Comparison of ENCODE assay signal across 8 cellular contexts in genomic region chr14:20468773-20469241, GRCh38. TPM values are rescaled to one million over a fixed set of nuclear protein-coding genes. Genes with fewer than 3 reads are reported as not detected.
A peak's percentile ranks its signal among the peaks of the same experiment; 100 is the strongest.
DNase-seq lines count a peak whose midpoint lies in the region; ATAC-seq and TF ChIP-seq lines count a peak whose summit lies in the region.

No MANE protein-coding gene starts in this region.

- TF ChIP-seq CTCF in GM06990 (IDR thresholded peaks at IDR 0.05; ENCODE audit: insufficient read depth, low read length, poor library complexity, severe bottlenecking) (no peak), Loucy (conservative IDR thresholded peaks at IDR 0.05; ENCODE audit: low read length) (no peak), natural killer cell (IDR thresholded peaks at IDR 0.05) (no peak), GM10266 (IDR thresholded peaks at IDR 0.05; ENCODE audit: control insufficient read depth, insufficient read depth, low read depth, missing control alignments) (no peak)

- H4K20me1 ChIP-seq in Loucy (ENCODE audit: insufficient read depth, low read length, poor library complexity, severe bottlenecking): peaks cover 30% of the 10 kb centered on the region

- H3K27me3 Mint-ChIP-seq in natural killer cell (ENCODE audit: low read depth in 2 of 2): no peaks in the 10 kb centered on the region

- no peaks in the 10 kb centered on the region for H3K9me3 ChIP-seq in Loucy (ENCODE audit: insufficient read depth, low read depth, low read length)

- H3K27me3 ChIP-seq in GM06990 (replicated peaks; ENCODE audit: control insufficient read depth, insufficient read depth, low read length) (no peaks in the 10 kb centered on the region), Loucy (ENCODE audit: insufficient read depth, low read length, poor library complexity, severe bottlenecking) (no peaks in the 10 kb centered on the region)

- H3K4me3 ChIP-seq in GM06990 (replicated peaks; ENCODE audit: low read depth, low read length) (peak overlapping the region; percentile 85; the same call in 1 of the 2 replicates), Loucy (ENCODE audit: low read length, poor library complexity, severe bottlenecking) (peak overlapping the region; percentile 85)

- peaks cover 10% of the 10 kb centered on the region for H3K36me3 ChIP-seq in GM06990 (ENCODE audit: control insufficient read depth, insufficient read depth, low read length)
- H3K36me3 ChIP-seq in Loucy (ENCODE audit: insufficient read depth, low read length): peaks cover 10% of the 10 kb centered on the region; the same call in 1 of the 2 replicates

- ATAC-seq in natural killer cell (no peak), HG02610 (IDR thresholded peaks at IDR 0.05; ENCODE audit: unreplicated experiment) (no peak)

- H3K79me2 ChIP-seq in Loucy (ENCODE audit: insufficient read depth, low read length): peaks cover 46% of the 10 kb centered on the region

- peak overlapping the region; percentile 99 for H3K4me3 Mint-ChIP-seq in natural killer cell

- no peaks in the 10 kb centered on the region for H3K9me3 Mint-ChIP-seq in natural killer cell

- H3K27ac Mint-ChIP-seq in natural killer cell: peak overlapping the region; percentile 88 to 98

- H3K4me2 ChIP-seq in Loucy (ENCODE audit: low read depth, low read length, poor library complexity, severe bottlenecking): peak overlapping the region; percentile 96

- H2AFZ ChIP-seq in Loucy (ENCODE audit: low read length): peak overlapping the region; percentile 80

- H3K9ac ChIP-seq in Loucy (ENCODE audit: low read depth, low read length, poor library complexity, severe bottlenecking): peak overlapping the region; percentile 92

- H3K9me2 ChIP-seq in Loucy (replicated peaks; ENCODE audit: low read depth, low read length): no peaks in the 10 kb centered on the region

- DNase-seq in GM06990 (ENCODE audit: extremely low read depth, insufficient read length) (no peak), dermis blood vessel endothelial cell (peak; percentile 25), natural killer cell (no peak), midbrain (lab: John Stamatoyannopoulos, UW) (no peak), GM10266 (ENCODE audit: extremely low spot score) (no peak)
- DNase-seq in NK-92 treated with Interleukin-12 subunit alpha and Interleukin-12 subunit beta, amount 100 ng/mL, for 24 hours (lab: John Stamatoyannopoulos, UW): no peak

- H3K36me3 Mint-ChIP-seq in natural killer cell: peaks cover 7% of the 10 kb centered on the region

- H3F3A ChIP-seq in Loucy (ENCODE audit: low read depth): no peaks in the 10 kb centered on the region

- H3K4me1 ChIP-seq in Loucy (ENCODE audit: insufficient read depth, low read length, poor library complexity, severe bottlenecking): peaks cover 33% of the 10 kb centered on the region

- peaks cover 33 to 35% of the 10 kb centered on the region in 2 donors for H3K4me1 Mint-ChIP-seq in natural killer cell

- intact Hi-C loops in natural killer cell (cut with micrococcal nuclease): loop anchor here (2.0 kb wide), 1 partner anchor 14 kb away; the partner anchor contains the start of genes APEX1 and OSGEP

RNA-seq across cellular contexts. Expression of gene PNP, which starts 0.4 kb away (rescaled TPM):
- total RNA-seq in dermis blood vessel endothelial cell: 214 and 230 TPM in 2 replicates
- total RNA-seq in natural killer cell: 10 to 100 TPM; 49.5 to 76.8 (median 51.8) TPM

RNA-seq across cellular contexts. Expression of gene PIP4P1, which starts 7.6 kb away (rescaled TPM):
- total RNA-seq in dermis blood vessel endothelial cell (16.9 and 26.9 TPM in 2 replicates), natural killer cell (10 to 100 TPM; 61.5 to 68.2 (median 63.3) TPM)

RNA-seq across cellular contexts. Expression of gene APEX1, which starts 13.8 kb away (rescaled TPM):
- 63.1 and 83.3 TPM in 2 replicates for total RNA-seq in dermis blood vessel endothelial cell
- total RNA-seq in natural killer cell: 10 to 100 TPM; 66.0 to 77.6 (median 74.9) TPM

RNA-seq across cellular contexts. Expression of gene OSGEP, which starts 14.2 kb away (rescaled TPM):
- 30.7 and 86.3 TPM in 2 replicates for total RNA-seq in dermis blood vessel endothelial cell
- total RNA-seq in natural killer cell: 10 to 100 TPM; 60.1 to 65.4 (median 63.3) TPM

RNA-seq across cellular contexts. Expression of gene KLHL33, which starts 32.8 kb away (rescaled TPM):
- 0.09 and 0.17 TPM in 2 replicates for total RNA-seq in dermis blood vessel endothelial cell
- total RNA-seq in natural killer cell: under 1 TPM; 0.25 to 0.97 (median 0.31) TPM
